Comparison of ENCODE assay signal across 9 cellular contexts in genomic region chr5:132225165-132226032, GRCh38. TPM values are rescaled to one million over a fixed set of nuclear protein-coding genes. Genes with fewer than 3 reads are reported as not detected.
DNase-seq lines count a peak whose midpoint lies in the region; FAIRE-seq and TF ChIP-seq lines count a peak whose summit lies in the region.
"Had no signal": no experiment of that assay in that cellular context is flagged by ENCODE, and none has a peak within 500 bp of the region (broad histone marks: within the 10 kb centered on the region; RNA-seq: fewer than 3 reads in every experiment).

No MANE protein-coding gene starts in this region.

- H3K4me3 ChIP-seq in AG10803 (ENCODE audit: low read length) (peak overlapping the region; percentile 74), WERI-Rb-1 (ENCODE audit: low read depth, low read length) (peak overlapping the region; percentile 31), esophagus muscularis mucosa (peak overlapping the region; percentile 3 to 19 (median 13)), vagina (peak overlapping the region; percentile 6 to 8)

- no peak for TF ChIP-seq EP300 in esophagus muscularis mucosa (IDR thresholded peaks at IDR 0.05)

- H3K36me3 Mint-ChIP-seq in neural crest cell (ENCODE audit: low read depth): no peaks in the 10 kb centered on the region

- no peak for FAIRE-seq in GM12891 (lab: Jason Lieb, UNC)
- FAIRE-seq in GM12892 (lab: Jason Lieb, UNC): no peak

- H3K27ac ChIP-seq in WERI-Rb-1: peak overlapping the region; percentile 87
- H3K27ac ChIP-seq in esophagus muscularis mucosa (replicated peaks in 1 of 4): peak overlapping the region; percentile 91 to 96 (median 93)
- H3K27ac ChIP-seq in vagina: peak overlapping the region; percentile 98

- H3K36me3 ChIP-seq in WERI-Rb-1: peaks cover 6% of the 10 kb centered on the region; the same call in 1 of the 2 replicates
- no peaks in the 10 kb centered on the region for H3K36me3 ChIP-seq in esophagus muscularis mucosa
- H3K36me3 ChIP-seq in vagina: no peaks in the 10 kb centered on the region

- H3K27me3 ChIP-seq in WERI-Rb-1 (ENCODE audit: insufficient read depth, low read depth, severe bottlenecking) (no peaks in the 10 kb centered on the region), esophagus muscularis mucosa (no peaks in the 10 kb centered on the region), vagina (no peaks in the 10 kb centered on the region)

- DNase-seq in AG10803 (ENCODE audit: low read depth) (peak; percentile 89), HT-29 (ENCODE audit: low spot score) (peak; percentile 71), WERI-Rb-1 (peak; percentile 85), esophagus muscularis mucosa (ENCODE audit: extremely low spot score) (no peak), neural crest cell (ENCODE audit: low read depth, low spot score) (no peak), vagina (ENCODE audit: extremely low spot score in 2 of 2) (peak; percentile 72 to 95), GM12891 (ENCODE audit: insufficient read length, low spot score) (no peak), GM12892 (ENCODE audit: insufficient read length) (no peak)

- H3K4me3 Mint-ChIP-seq in neural crest cell: peak overlapping the region; percentile 76
- H3K4me3 Mint-ChIP-seq: central memory CD8-positive, alpha-beta T cell had no signal

- no peaks in the 10 kb centered on the region for H3K9me3 Mint-ChIP-seq in neural crest cell
- H3K9me3 Mint-ChIP-seq: central memory CD8-positive, alpha-beta T cell had no signal

- H3K27me3 Mint-ChIP-seq in neural crest cell (ENCODE audit: low read depth): peaks cover 32% of the 10 kb centered on the region

- intact Hi-C loops in esophagus muscularis mucosa (cut with DNase I): no loop called here
- intact Hi-C loops in vagina (cut with DNase I): loop anchor here (10.0 kb wide), 1 partner anchor 69 kb away; the partner anchor contains the start of gene SLC22A4

- TF ChIP-seq POLR2A in esophagus muscularis mucosa (IDR thresholded peaks at IDR 0.05; ENCODE audit: low read depth) (no peak), vagina (IDR thresholded peaks at IDR 0.05) (no peak), GM12891 (IDR thresholded peaks at IDR 0.05; ENCODE audit: low read depth, low read length) (no peak), GM12892 (IDR thresholded peaks at IDR 0.05; ENCODE audit: low read depth, low read length) (no peak)

- no peaks in the 10 kb centered on the region for H3K9me3 ChIP-seq in WERI-Rb-1 (ENCODE audit: severe bottlenecking)
- H3K9me3 ChIP-seq in esophagus muscularis mucosa: no peaks in the 10 kb centered on the region
- no peaks in the 10 kb centered on the region for H3K9me3 ChIP-seq in vagina

- H3K4me1 ChIP-seq in esophagus muscularis mucosa (peaks cover 68 to 80% (median 77%) of the 10 kb centered on the region in 4 donors), vagina (peaks cover 74% of the 10 kb centered on the region)

- peaks cover 5% of the 10 kb centered on the region for H3K4me1 Mint-ChIP-seq in neural crest cell

- TF ChIP-seq CTCF in AG10803 (conservative IDR thresholded peaks at IDR 0.05; ENCODE audit: low read length) (no peak), WERI-Rb-1 (IDR thresholded peaks at IDR 0.05; ENCODE audit: low read depth, low read length) (no peak), esophagus muscularis mucosa (IDR thresholded peaks at IDR 0.05) (no peak), neural crest cell (conservative IDR thresholded peaks at IDR 0.05) (no peak), vagina (IDR thresholded peaks at IDR 0.05) (no peak)

- H3K27ac Mint-ChIP-seq in neural crest cell (ENCODE audit: unreplicated experiment): no peak overlapping the region

- WGBS in esophagus muscularis mucosa: 43% methylated on average over 11 of the region's 13 CpGs

TF ChIP-seq in GM12891, 5 proteins besides CTCF, POLR2A, EP300 and RAD21:
- TF ChIP-seq SPI1 (IDR thresholded peaks at IDR 0.05; ENCODE audit: low read depth, low read length): no peak
- TF ChIP-seq POLR2AphosphoS5 (IDR thresholded peaks at IDR 0.05; ENCODE audit: low read depth, low read length): no peak
- no peak for TF ChIP-seq POU2F2 (IDR thresholded peaks at IDR 0.05; ENCODE audit: low read depth, low read length)
- no peak for TF ChIP-seq PAX5 (IDR thresholded peaks at IDR 0.05; ENCODE audit: insufficient read depth, low read length, severe bottlenecking)
- no peak for TF ChIP-seq TAF1 (IDR thresholded peaks at IDR 0.05; ENCODE audit: low read depth, low read length)

RNA-seq across cellular contexts. Expression of gene P4HA2, which starts 2.3 kb away (rescaled TPM):
- total RNA-seq in HT-29 (2014; rRNA removed; shearing (Covaris generic)): 20.4 and 20.5 TPM in 2 replicates
- total RNA-seq in esophagus muscularis mucosa (10 to 100 TPM; 28.8 to 44.7 (median 30.8) TPM), neural crest cell (10.8 and 11.3 TPM in 2 replicates), vagina (42.0 TPM)
- polyA plus RNA-seq in GM12891 (2012; ENCODE audit: low read depth, missing spikeins): 17.0 TPM
- polyA plus RNA-seq in GM12892 (2012; ENCODE audit: missing spikeins): 18.9 TPM

RNA-seq across cellular contexts. Expression of gene PDLIM4, which starts 32.1 kb away (rescaled TPM):
- total RNA-seq in HT-29 (2014; rRNA removed; shearing (Covaris generic)): 0.99 and 1.6 TPM in 2 replicates
- 100 to 1,000 TPM in 3 of 4 donors, 10 to 100 TPM in 1; 59.4 to 199 (median 134) TPM for total RNA-seq in esophagus muscularis mucosa
- total RNA-seq in neural crest cell: 37.4 and 38.0 TPM in 2 replicates
- total RNA-seq in vagina: 76.4 TPM
- 0.74 TPM for polyA plus RNA-seq in GM12891 (2012; ENCODE audit: low read depth, missing spikeins)
- polyA plus RNA-seq in GM12892 (2012; ENCODE audit: missing spikeins): 2.9 TPM

Comparison
In these comparisons a context has a peak if more than half of its experiments do, and no peak if none do; other contexts are left out.
1. DNase-seq: peak in AG10803 (single experiment), HT-29 (single experiment), WERI-Rb-1 (single experiment) and vagina (2 of 2); none in esophagus muscularis mucosa (single experiment), neural crest cell (single experiment), GM12891 (single experiment) and GM12892 (single experiment).
2. H3K4me3 ChIP-seq: peak in every context shown above with its lines; median percentile 74 in AG10803; 31 in WERI-Rb-1; 13 in esophagus muscularis mucosa; 7 in vagina.
3. RNA of gene PDLIM4, which starts 32.1 kb away (total RNA-seq): 59.4 to 199 TPM in esophagus muscularis mucosa, 76.4 TPM in vagina (single experiment) and 37.4 to 38.0 TPM in neural crest cell; 0.99 to 1.6 TPM in HT-29; every median in the first group is over 10 times any median in the second.
4. Peak in every context shown above with its lines, with median percentiles within 50 percentile points of each other: H3K27ac ChIP-seq.